25 cellular contexts compared by ENCODE assay signal in the genomic region with DNA sequence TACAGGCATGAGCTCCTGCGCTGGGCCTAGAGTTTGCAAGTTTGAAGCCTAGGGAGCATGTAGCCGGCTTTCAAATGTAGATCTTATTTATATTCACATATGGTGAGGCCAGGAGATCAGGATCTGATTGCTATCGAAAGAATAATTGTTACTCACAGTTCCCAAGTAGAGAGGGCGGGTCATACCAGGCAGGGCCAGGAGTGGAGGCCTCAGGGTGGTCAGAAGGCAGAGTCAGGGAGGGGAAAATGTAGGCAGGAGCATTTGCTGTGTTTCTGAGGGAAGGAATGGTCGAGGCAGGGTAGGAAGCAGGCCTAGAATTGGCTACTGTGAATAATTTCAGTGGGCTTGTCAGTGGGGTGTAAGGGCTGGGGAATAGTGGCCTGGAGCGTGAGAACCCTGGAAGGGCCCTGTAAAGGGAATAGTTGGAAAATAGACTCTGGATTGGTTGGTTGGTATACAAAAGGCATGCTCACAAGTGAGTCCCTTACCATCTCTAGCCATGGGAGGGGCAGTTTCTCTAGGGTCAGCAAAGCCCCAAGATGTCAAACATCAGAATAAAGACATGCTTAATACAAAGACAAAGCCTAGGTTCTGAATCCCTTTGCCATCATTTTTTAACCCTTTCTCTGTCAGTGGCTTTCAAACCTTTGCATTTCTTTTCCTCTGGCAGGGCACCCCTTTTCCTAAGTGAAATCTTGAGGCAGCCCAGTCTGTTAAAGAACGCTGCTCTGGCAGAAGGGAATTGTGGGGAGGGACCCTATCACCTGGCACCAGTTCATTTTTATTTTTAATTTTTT. TPM values are rescaled to one million over a fixed set of nuclear protein-coding genes. Genes with fewer than 3 reads are reported as not detected.
A peak's percentile ranks its signal among the peaks of the same experiment; 100 is the strongest.
DNase-seq lines count a peak whose midpoint lies in the region; ATAC-seq, FAIRE-seq and TF ChIP-seq lines count a peak whose summit lies in the region.
"Had no signal": no experiment of that assay in that cellular context is flagged by ENCODE, and none has a peak within 500 bp of the region (broad histone marks: within the 10 kb centered on the region; RNA-seq: fewer than 3 reads in every experiment).

No MANE protein-coding gene starts in this region.

- H3K27me3 Mint-ChIP-seq in astrocyte (ENCODE audit: low read depth, unreplicated experiment) (no peaks in the 10 kb centered on the region), nephron progenitor cell (ENCODE audit: low read depth, poor library complexity) (no peaks in the 10 kb centered on the region)

- TF ChIP-seq CTCF in SK-N-SH (IDR thresholded peaks at IDR 0.05): no peak
- TF ChIP-seq CTCF in astrocyte (IDR thresholded peaks at IDR 0.05; ENCODE audit: insufficient read depth, low read depth, low read length): no peak
- no peak for TF ChIP-seq CTCF in nephron progenitor cell (IDR thresholded peaks at IDR 0.05)

- H3K27ac Mint-ChIP-seq in astrocyte (ENCODE audit: unreplicated experiment) (peak overlapping the region; percentile 69), nephron progenitor cell (peak overlapping the region; percentile 37)
- H3K27ac Mint-ChIP-seq: CD8-positive, alpha-beta T cell had no signal

- H3K4me1 Mint-ChIP-seq in astrocyte (ENCODE audit: low read depth, unreplicated experiment): peaks cover 5% of the 10 kb centered on the region
- peaks cover 16% of the 10 kb centered on the region for H3K4me1 Mint-ChIP-seq in nephron progenitor cell

- H3K9me2 ChIP-seq in SK-N-SH: no peaks in the 10 kb centered on the region

- CTCF ChIA-PET in SK-N-SH (lab: Yijun Ruan, JAX): no interaction called here

- WGBS in SK-N-SH (ENCODE audit: low lambda C conversion rate): 83% methylated on average over 7 of the region's 7 CpGs

- H3K9me3 Mint-ChIP-seq in astrocyte (ENCODE audit: unreplicated experiment): peaks cover 17% of the 10 kb centered on the region
- peaks cover 26% of the 10 kb centered on the region for H3K9me3 Mint-ChIP-seq in nephron progenitor cell
- H3K9me3 Mint-ChIP-seq: CD8-positive, alpha-beta T cell had no signal

- no peaks in the 10 kb centered on the region for H3F3A ChIP-seq in SK-N-SH (replicated peaks; ENCODE audit: insufficient read depth)

- H3K36me3 Mint-ChIP-seq in astrocyte (ENCODE audit: low read depth, unreplicated experiment) (peaks cover 2% of the 10 kb centered on the region), nephron progenitor cell (ENCODE audit: low read depth) (peaks cover 6% of the 10 kb centered on the region)
- H3K36me3 Mint-ChIP-seq: CD8-positive, alpha-beta T cell had no signal

- H2AFZ ChIP-seq in SK-N-SH (ENCODE audit: low read depth) (no peak overlapping the region), astrocyte (ENCODE audit: low read depth, low read length) (no peak overlapping the region)
- H2AFZ ChIP-seq: PC-9 had no signal

- H3K4me3 ChIP-seq in SK-N-SH (ENCODE audit: low read depth in 2 of 2, low read length in 1 of 2) (no peak overlapping the region), astrocyte (ENCODE audit: insufficient read depth, low read depth, low read length) (no peak overlapping the region)
- no peak overlapping the region for H3K4me3 ChIP-seq in effector memory CD4-positive, alpha-beta T cell (ENCODE audit: insufficient read depth, low read depth, low read length, poor library complexity, severe bottlenecking)
- H3K4me3 ChIP-seq: PC-9 had no signal

- H3K27ac ChIP-seq in SK-N-SH (ENCODE audit: low read depth in 2 of 2, low read length in 1 of 2) (no peak overlapping the region), astrocyte (ENCODE audit: low read depth, low read length) (no peak overlapping the region)
- H3K27ac ChIP-seq in effector memory CD4-positive, alpha-beta T cell (ENCODE audit: insufficient read depth, low read length, poor library complexity, severe bottlenecking): no peak overlapping the region
- H3K27ac ChIP-seq: PC-9 had no signal

- no peak overlapping the region for H3K9ac ChIP-seq in SK-N-SH
- no peak overlapping the region for H3K9ac ChIP-seq in astrocyte (ENCODE audit: low read length)

- H3K4me2 ChIP-seq in SK-N-SH: no peak overlapping the region
- H3K4me2 ChIP-seq in astrocyte (ENCODE audit: low read length): no peak overlapping the region
- H3K4me2 ChIP-seq: PC-9 had no signal

- FAIRE-seq in astrocyte (lab: Jason Lieb, UNC): no peak
- FAIRE-seq: GM12892, H1 had no signal

- no peak for ATAC-seq in SK-N-SH treated with all-trans-retinoic acid at 6 μM for 48 hours
- ATAC-seq: CD8-positive, alpha-beta T cell; HCT116 had no signal

- H3K9me3 ChIP-seq in SK-N-SH (no peaks in the 10 kb centered on the region), astrocyte (ENCODE audit: insufficient read depth, low read depth, low read length) (peaks cover 6% of the 10 kb centered on the region)
- H3K9me3 ChIP-seq in effector memory CD4-positive, alpha-beta T cell (ENCODE audit: control insufficient read depth, low read length): no peaks in the 10 kb centered on the region

- H3K27me3 ChIP-seq in SK-N-SH (ENCODE audit: insufficient read depth) (no peaks in the 10 kb centered on the region), astrocyte (ENCODE audit: insufficient read depth, low read length) (no peaks in the 10 kb centered on the region)
- no peaks in the 10 kb centered on the region for H3K27me3 ChIP-seq in effector memory CD4-positive, alpha-beta T cell (replicated peaks; ENCODE audit: control insufficient read depth, insufficient read depth, low read length, poor library complexity, severe bottlenecking)

- H3K4me3 Mint-ChIP-seq in astrocyte (ENCODE audit: unreplicated experiment): no peak overlapping the region
- H3K4me3 Mint-ChIP-seq in nephron progenitor cell: no peak overlapping the region
- H3K4me3 Mint-ChIP-seq: CD8-positive, alpha-beta T cell had no signal

- H3K4me1 ChIP-seq in SK-N-SH (ENCODE audit: control insufficient read depth in 1 of 2, insufficient read depth in 2 of 2, low read depth in 1 of 2, low read length in 1 of 2) (no peaks in the 10 kb centered on the region; a peak in 1 of 4 replicates), astrocyte (ENCODE audit: insufficient read depth, low read length) (peaks cover 7% of the 10 kb centered on the region)
- H3K4me1 ChIP-seq in effector memory CD4-positive, alpha-beta T cell (ENCODE audit: control insufficient read depth, insufficient read depth, low read length, poor library complexity, severe bottlenecking): no peaks in the 10 kb centered on the region
- H3K4me1 ChIP-seq: Caco-2 had no signal

- H4K20me1 ChIP-seq in SK-N-SH (ENCODE audit: insufficient read depth) (no peaks in the 10 kb centered on the region), astrocyte (ENCODE audit: insufficient read depth, low read length) (no peaks in the 10 kb centered on the region)

- DNase-seq in SK-N-SH (no peak), astrocyte (ENCODE audit: low read depth) (no peak), nephron progenitor cell (no peak), Ammon's horn (ENCODE audit: low spot score) (no peak), NCI-H2107 treated with DMSO at 0.1 percent for 48 hours (lab: John Stamatoyannopoulos, UW; ENCODE audit: unreplicated experiment) (no peak)
- no peak for DNase-seq in effector memory CD4-positive, alpha-beta T cell
- no peak for DNase-seq in stimulated activated CD4-positive, alpha-beta T cell treated with anti-CD3 and anti-CD28 coated beads, Interleukin-1b, Interleukin-23, amount 100 ng/mL, for 48 hours
- DNase-seq: AML-193; C1 segment of cervical spinal cord; Caco-2; CD8-positive, alpha-beta T cell; KBM-7; MV-4-11; NCI-H1105; NCI-H1436 treated with DMSO at 0.1 percent for 48 hours; NCI-H187 treated with DMSO at 0.1 percent for 48 hours; NCI-H446 treated with DMSO at 0.1 percent for 48 hours; NCI-H526; PC-9; RPMI8226; SHP77 had no signal

- POLR2A ChIA-PET in SK-N-SH (lab: Yijun Ruan, JAX): no interaction called here

- H3K79me2 ChIP-seq in SK-N-SH (ENCODE audit: insufficient read depth) (no peaks in the 10 kb centered on the region), astrocyte (ENCODE audit: insufficient read depth, low read length) (no peaks in the 10 kb centered on the region)

- no peaks in the 10 kb centered on the region for H3K36me3 ChIP-seq in SK-N-SH (replicated peaks in 1 of 2; ENCODE audit: control insufficient read depth in 1 of 2, insufficient read depth in 2 of 2, low read length in 1 of 2)
- H3K36me3 ChIP-seq in astrocyte (ENCODE audit: insufficient read depth, low read length): no peaks in the 10 kb centered on the region
- no peaks in the 10 kb centered on the region for H3K36me3 ChIP-seq in effector memory CD4-positive, alpha-beta T cell (ENCODE audit: control insufficient read depth, insufficient read depth, low read length)

- TF ChIP-seq EP300 in SK-N-SH (IDR thresholded peaks at IDR 0.05; ENCODE audit: borderline replicate concordance in 1 of 2, low read depth in 1 of 2, low read length in 1 of 2): no peak

- no peak for TF ChIP-seq RAD21 in SK-N-SH (IDR thresholded peaks at IDR 0.05; ENCODE audit: low read length)

TF ChIP-seq in SK-N-SH treated with all-trans-retinoic acid at 6 μM for 48 hours, 23 proteins besides CTCF, POLR2A, EP300 and RAD21:
- TF ChIP-seq ZNF70 (CRISPR knock-in tag; IDR thresholded peaks at IDR 0.05) (0 out of 2 replicates have a peak, but pooled peaks have one; percentile 20), ZNF8 (CRISPR knock-in tag; IDR thresholded peaks at IDR 0.05) (no peak)

TF ChIP-seq in SK-N-SH, 30 proteins besides CTCF, POLR2A, EP300 and RAD21:
- TF ChIP-seq TEAD4 (IDR thresholded peaks at IDR 0.05; ENCODE audit: borderline replicate concordance, insufficient read depth): no peak

RNA-seq across cellular contexts. Expression of gene DLG5, which starts 36.0 kb away (rescaled TPM):
- 15.3 and 31.3 TPM in 2 replicates for polyA plus RNA-seq in SK-N-SH (2012; rRNA removed)
- 17.4 and 24.5 TPM in 2 replicates for polyA plus RNA-seq in SK-N-SH (2012; cell fraction: cytosol; rRNA removed)
- 61.3 and 63.0 TPM in 2 replicates for polyA plus RNA-seq in SK-N-SH (2012; cell fraction: nucleus; rRNA removed)
- total RNA-seq in astrocyte: 55.2 and 58.4 TPM in 2 replicates
